ENCODE assay signal across 1 cellular context in genomic region chr12:28622416-28622815, GRCh38.
TF ChIP-seq lines count a peak whose summit lies in the region.

No MANE protein-coding gene starts in this region.

TF ChIP-seq in HepG2, 621 proteins besides CTCF, POLR2A, EP300 and RAD21 (continued from another document):
- TF ChIP-seq ZNF614 (CRISPR knock-in tag; IDR thresholded peaks at IDR 0.05; ENCODE audit: borderline replicate concordance): no peak
- TF ChIP-seq ZNF839 (CRISPR knock-in tag; IDR thresholded peaks at IDR 0.05; ENCODE audit: borderline replicate concordance): no peak
- TF ChIP-seq KLF6 (CRISPR knock-in tag; IDR thresholded peaks at IDR 0.05): no peak
- no peak for TF ChIP-seq CERS6 (CRISPR knock-in tag; IDR thresholded peaks at IDR 0.05)
- TF ChIP-seq ZXDC (CRISPR knock-in tag; IDR thresholded peaks at IDR 0.05): no peak
- TF ChIP-seq THAP8 (CRISPR knock-in tag; IDR thresholded peaks at IDR 0.05; ENCODE audit: borderline replicate concordance): no peak
- no peak for TF ChIP-seq ATF4 (CRISPR knock-in tag; IDR thresholded peaks at IDR 0.05)
- no peak for TF ChIP-seq SMAD1 (CRISPR knock-in tag; IDR thresholded peaks at IDR 0.05; ENCODE audit: borderline replicate concordance, low read depth)
- no peak for TF ChIP-seq ARHGAP35 (CRISPR knock-in tag; IDR thresholded peaks at IDR 0.05; ENCODE audit: borderline replicate concordance)
- no peak for TF ChIP-seq ZSCAN29 (CRISPR knock-in tag; conservative IDR thresholded peaks at IDR 0.05)
- no peak for TF ChIP-seq SCMH1 (CRISPR knock-in tag; IDR thresholded peaks at IDR 0.05; ENCODE audit: borderline replicate concordance)
